20 cellular contexts compared by ENCODE assay signal in genomic region chr18:22318745-22319407, GRCh38.
DNase-seq lines count a peak whose midpoint lies in the region; ATAC-seq, FAIRE-seq and TF ChIP-seq lines count a peak whose summit lies in the region.
"Had no signal": no experiment of that assay in that cellular context is flagged by ENCODE, and none has a peak within 500 bp of the region (broad histone marks: within the 10 kb centered on the region; RNA-seq: fewer than 3 reads in every experiment).

No MANE protein-coding gene starts in this region.

- no peak overlapping the region for H3K4me2 ChIP-seq in PC-3 (ENCODE audit: low read length)

- H3K9me3 ChIP-seq in PC-3 (ENCODE audit: low read length) = no peaks in the 10 kb centered on the region
- H3K9me3 ChIP-seq: Caco-2, spleen had no signal

- no peak for FAIRE-seq in RCC 7860 (lab: Jason Lieb, UNC)

- H4K20me1 ChIP-seq in PC-3 (ENCODE audit: low read length) = no peaks in the 10 kb centered on the region

- no peak overlapping the region for H3K27ac ChIP-seq in PC-3 (ENCODE audit: low read length)
- H3K27ac ChIP-seq: epithelial cell of prostate, spleen, VCaP had no signal

- H2AFZ ChIP-seq in PC-3 (ENCODE audit: low read length) = no peak overlapping the region

- CTCF ChIA-PET in PC-3 (lab: Charles Lee) = no interaction called here

- peak; percentile 30 for DNase-seq in HuH-7.5 (ENCODE audit: low spot score)
- peak; percentile 10 for DNase-seq in PC-3
- DNase-seq in fibroblast of the aortic adventitia (ENCODE audit: low read depth) = peak; percentile 77
- no peak for DNase-seq in omental fat pad (ENCODE audit: low spot score)
- no peak for DNase-seq in RCC 7860 (ENCODE audit: low spot score)
- DNase-seq in UCSD-AML1 (lab: John Stamatoyannopoulos, UW; ENCODE audit: unreplicated experiment) = no peak
- DNase-seq in GF-D8 (lab: John Stamatoyannopoulos, UW) = no peak
- DNase-seq in amygdala (lab: John Stamatoyannopoulos, UW) = no peak
- DNase-seq: activated CD4-positive, alpha-beta memory T cell treated with anti-CD3 and anti-CD28 coated beads, Interleukin-2, amount 10 ng/mL, durations not matched to agents 7 days and 5 days; activated T-cell treated with anti-CD3 and anti-CD28 coated beads, Interleukin-2, amount 50 U/mL, for 24 hours; Caco-2; dermis blood vessel endothelial cell; naive thymus-derived CD4-positive, alpha-beta T cell; NCI-H1417 treated with DMSO at 0.1 percent for 48 hours; NCI-H2171 treated with DMSO at 0.1 percent for 48 hours; NCI-H748 treated with DMSO at 0.1 percent for 48 hours; posterior cingulate gyrus; spleen had no signal

- H3F3A ChIP-seq in PC-3 (ENCODE audit: low read length, unreplicated experiment) = no peaks in the 10 kb centered on the region

- POLR2A ChIA-PET in PC-3 (lab: Charles Lee; ENCODE audit: unreplicated experiment) = no interaction called here

- peaks cover 8% of the 10 kb centered on the region; the same call in 1 of the 2 replicates for H3K4me1 ChIP-seq in PC-3 (ENCODE audit: insufficient read depth, low read length)
- H3K4me1 ChIP-seq: Caco-2 had no signal

- no peaks in the 10 kb centered on the region for H3K27me3 ChIP-seq in PC-3 (ENCODE audit: low read length)
- H3K27me3 ChIP-seq: spleen had no signal

- intact Hi-C loops in PC-3 (cut with micrococcal nuclease) = no loop called here

- BruUV-seq in PC-3 (replicated peaks; lab: Mats Ljungman, UMichigan) = no TSS peak

- H3K79me2 ChIP-seq in PC-3 (ENCODE audit: low read length) = no peaks in the 10 kb centered on the region

- H3K9me2 ChIP-seq in PC-3 (replicated peaks; ENCODE audit: low read length) = no peaks in the 10 kb centered on the region

- TF ChIP-seq CTCF in PC-3 (conservative IDR thresholded peaks at IDR 0.05; ENCODE audit: low read depth, low read length) = no peak
- no peak for TF ChIP-seq CTCF in fibroblast of the aortic adventitia (IDR thresholded peaks at IDR 0.05; ENCODE audit: insufficient read depth, low read length)
- TF ChIP-seq CTCF in omental fat pad (IDR thresholded peaks at IDR 0.05) = no peak

- H3K36me3 ChIP-seq in PC-3 (ENCODE audit: low read depth, low read length) = no peaks in the 10 kb centered on the region
- H3K36me3 ChIP-seq: spleen had no signal

- no peak overlapping the region for H3K9ac ChIP-seq in PC-3 (ENCODE audit: low read length)

- H3K4me3 ChIP-seq in PC-3 (ENCODE audit: low read length) (no peak overlapping the region), fibroblast of the aortic adventitia (ENCODE audit: low read depth, low read length) (no peak overlapping the region)
- H3K4me3 ChIP-seq: spleen had no signal

- ATAC-seq in PC-3 (no peak), omental fat pad (ENCODE audit: low FRiP score) (peak; percentile 29)
- ATAC-seq: naive thymus-derived CD4-positive, alpha-beta T cell had no signal

Comparison
In these comparisons a context has a peak if more than half of its experiments do, and no peak if none do; other contexts are left out.
1. DNase-seq: peak in HuH-7.5 (single experiment), PC-3 (single experiment) and fibroblast of the aortic adventitia (single experiment); none in omental fat pad (single experiment), RCC 7860 (single experiment), UCSD-AML1 (single experiment), GF-D8 (single experiment) and amygdala (0 of 56).